1 cellular context compared by ENCODE assay signal in genomic region chr15:96037584-96037983, GRCh38.
TF ChIP-seq lines count a peak whose summit lies in the region.

No MANE protein-coding gene starts in this region.

TF ChIP-seq in GM23338, 12 proteins besides CTCF, POLR2A, EP300 and RAD21 (continued from another document):
- no peak for TF ChIP-seq REST (IDR thresholded peaks at IDR 0.05; ENCODE audit: unreplicated experiment)
- TF ChIP-seq JUNB (IDR thresholded peaks at IDR 0.05; ENCODE audit: unreplicated experiment): no peak
- TF ChIP-seq, protein P1, sequence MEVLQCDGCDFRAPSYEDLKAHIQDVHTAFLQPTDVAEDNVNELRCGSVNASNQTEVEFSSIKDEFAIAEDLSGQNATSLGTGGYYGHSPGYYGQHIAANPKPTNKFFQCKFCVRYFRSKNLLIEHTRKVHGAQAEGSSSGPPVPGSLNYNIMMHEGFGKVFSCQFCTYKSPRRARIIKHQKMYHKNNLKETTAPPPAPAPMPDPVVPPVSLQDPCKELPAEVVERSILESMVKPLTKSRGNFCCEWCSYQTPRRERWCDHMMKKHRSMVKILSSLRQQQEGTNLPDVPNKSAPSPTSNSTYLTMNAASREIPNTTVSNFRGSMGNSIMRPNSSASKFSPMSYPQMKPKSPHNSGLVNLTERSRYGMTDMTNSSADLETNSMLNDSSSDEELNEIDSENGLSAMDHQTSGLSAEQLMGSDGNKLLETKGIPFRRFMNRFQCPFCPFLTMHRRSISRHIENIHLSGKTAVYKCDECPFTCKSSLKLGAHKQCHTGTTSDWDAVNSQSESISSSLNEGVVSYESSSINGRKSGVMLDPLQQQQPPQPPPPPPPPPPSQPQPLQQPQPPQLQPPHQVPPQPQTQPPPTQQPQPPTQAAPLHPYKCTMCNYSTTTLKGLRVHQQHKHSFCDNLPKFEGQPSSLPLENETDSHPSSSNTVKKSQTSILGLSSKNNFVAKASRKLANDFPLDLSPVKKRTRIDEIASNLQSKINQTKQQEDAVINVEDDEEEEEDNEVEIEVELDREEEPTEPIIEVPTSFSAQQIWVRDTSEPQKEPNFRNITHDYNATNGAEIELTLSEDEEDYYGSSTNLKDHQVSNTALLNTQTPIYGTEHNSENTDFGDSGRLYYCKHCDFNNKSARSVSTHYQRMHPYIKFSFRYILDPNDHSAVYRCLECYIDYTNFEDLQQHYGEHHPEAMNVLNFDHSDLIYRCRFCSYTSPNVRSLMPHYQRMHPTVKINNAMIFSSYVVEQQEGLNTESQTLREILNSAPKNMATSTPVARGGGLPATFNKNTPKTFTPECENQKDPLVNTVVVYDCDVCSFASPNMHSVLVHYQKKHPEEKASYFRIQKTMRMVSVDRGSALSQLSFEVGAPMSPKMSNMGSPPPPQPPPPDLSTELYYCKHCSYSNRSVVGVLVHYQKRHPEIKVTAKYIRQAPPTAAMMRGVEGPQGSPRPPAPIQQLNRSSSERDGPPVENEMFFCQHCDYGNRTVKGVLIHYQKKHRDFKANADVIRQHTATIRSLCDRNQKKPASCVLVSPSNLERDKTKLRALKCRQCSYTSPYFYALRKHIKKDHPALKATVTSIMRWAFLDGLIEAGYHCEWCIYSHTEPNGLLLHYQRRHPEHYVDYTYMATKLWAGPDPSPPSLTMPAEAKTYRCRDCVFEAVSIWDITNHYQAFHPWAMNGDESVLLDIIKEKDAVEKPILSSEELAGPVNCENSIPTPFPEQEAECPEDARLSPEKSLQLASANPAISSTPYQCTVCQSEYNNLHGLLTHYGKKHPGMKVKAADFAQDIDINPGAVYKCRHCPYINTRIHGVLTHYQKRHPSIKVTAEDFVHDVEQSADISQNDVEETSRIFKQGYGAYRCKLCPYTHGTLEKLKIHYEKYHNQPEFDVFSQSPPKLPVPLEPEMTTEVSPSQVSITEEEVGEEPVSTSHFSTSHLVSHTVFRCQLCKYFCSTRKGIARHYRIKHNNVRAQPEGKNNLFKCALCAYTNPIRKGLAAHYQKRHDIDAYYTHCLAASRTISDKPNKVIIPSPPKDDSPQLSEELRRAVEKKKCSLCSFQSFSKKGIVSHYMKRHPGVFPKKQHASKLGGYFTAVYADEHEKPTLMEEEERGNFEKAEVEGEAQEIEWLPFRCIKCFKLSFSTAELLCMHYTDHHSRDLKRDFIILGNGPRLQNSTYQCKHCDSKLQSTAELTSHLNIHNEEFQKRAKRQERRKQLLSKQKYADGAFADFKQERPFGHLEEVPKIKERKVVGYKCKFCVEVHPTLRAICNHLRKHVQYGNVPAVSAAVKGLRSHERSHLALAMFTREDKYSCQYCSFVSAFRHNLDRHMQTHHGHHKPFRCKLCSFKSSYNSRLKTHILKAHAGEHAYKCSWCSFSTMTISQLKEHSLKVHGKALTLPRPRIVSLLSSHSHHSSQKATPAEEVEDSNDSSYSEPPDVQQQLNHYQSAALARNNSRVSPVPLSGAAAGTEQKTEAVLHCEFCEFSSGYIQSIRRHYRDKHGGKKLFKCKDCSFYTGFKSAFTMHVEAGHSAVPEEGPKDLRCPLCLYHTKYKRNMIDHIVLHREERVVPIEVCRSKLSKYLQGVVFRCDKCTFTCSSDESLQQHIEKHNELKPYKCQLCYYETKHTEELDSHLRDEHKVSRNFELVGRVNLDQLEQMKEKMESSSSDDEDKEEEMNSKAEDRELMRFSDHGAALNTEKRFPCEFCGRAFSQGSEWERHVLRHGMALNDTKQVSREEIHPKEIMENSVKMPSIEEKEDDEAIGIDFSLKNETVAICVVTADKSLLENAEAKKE (CRISPR knock-in tag; IDR thresholded peaks at IDR 0.05): no peak
- no peak for TF ChIP-seq ZNF331 (CRISPR knock-in tag; IDR thresholded peaks at IDR 0.05; ENCODE audit: low read depth)
- no peak for TF ChIP-seq ZNF114 (CRISPR knock-in tag; IDR thresholded peaks at IDR 0.05)
- TF ChIP-seq CREB1 (CRISPR knock-in tag; IDR thresholded peaks at IDR 0.05; ENCODE audit: low read depth): no peak
